Comparison of ENCODE assay signal across 1 cellular context in genomic region chr6:110960014-110960390, GRCh38.
TF ChIP-seq lines count a peak whose summit lies in the region.

No MANE protein-coding gene starts in this region.

TF ChIP-seq in SK-N-SH, 30 proteins besides CTCF, POLR2A, EP300 and RAD21:
- no peak for TF ChIP-seq MXI1 (IDR thresholded peaks at IDR 0.05; ENCODE audit: low read depth, low read length)
- no peak for TF ChIP-seq NFIC (IDR thresholded peaks at IDR 0.05; ENCODE audit: borderline replicate concordance)
- TF ChIP-seq RXRA (IDR thresholded peaks at IDR 0.05; ENCODE audit: borderline replicate concordance, low read depth) = no peak
- no peak for TF ChIP-seq GATA2 (CRISPR knock-in tag; IDR thresholded peaks at IDR 0.05)
- TF ChIP-seq TAF1 (IDR thresholded peaks at IDR 0.05; ENCODE audit: borderline replicate concordance, low read depth, low read length) = no peak
- TF ChIP-seq ZBTB33 (IDR thresholded peaks at IDR 0.05; ENCODE audit: borderline replicate concordance, low read depth) = no peak
- no peak for TF ChIP-seq MAX (IDR thresholded peaks at IDR 0.05; ENCODE audit: low read depth)
- TF ChIP-seq YY1 (IDR thresholded peaks at IDR 0.05; ENCODE audit: low read depth) = no peak
- no peak for TF ChIP-seq IRF3 (IDR thresholded peaks at IDR 0.05; ENCODE audit: low read depth, low read length)
